In genomic region chr2:65916177-65916576, GRCh38 we compare ENCODE assay signal across 25 cellular contexts.
"Had no signal": no experiment of that assay in that cellular context is flagged by ENCODE, and none has a peak within 500 bp of the region (broad histone marks: within the 10 kb centered on the region; RNA-seq: fewer than 3 reads in every experiment).

No MANE protein-coding gene starts in this region.

- ATAC-seq: effector memory CD8-positive, alpha-beta T cell; esophagus mucosa; gastrocnemius medialis; heart right ventricle; left cardiac atrium; left lung; left ventricle myocardium superior; lower lobe of right lung; mucosa of descending colon had no signal

- H3K36me3 ChIP-seq: colonic mucosa, esophagus squamous epithelium, gastrocnemius medialis, heart right ventricle, left lung, lower lobe of right lung had no signal

- DNase-seq: colonic mucosa; cortex of kidney; effector CD8-positive, alpha-beta T cell; effector memory CD8-positive, alpha-beta T cell; endodermal cell; erythroblast; esophagus squamous epithelium; foreskin fibroblast; foreskin melanocyte; gastrocnemius medialis; glutamatergic neuron; head of caudate nucleus; heart right ventricle; hippocampal formation; left cardiac atrium; left lung; left ventricle myocardium superior; lower lobe of right lung; mesenchymal stem cell; mucosa of descending colon had no signal

- H3K27me3 ChIP-seq: colonic mucosa, esophagus squamous epithelium, gastrocnemius medialis, heart right ventricle, left lung had no signal

- H3K9me3 ChIP-seq: colonic mucosa, esophagus squamous epithelium, gastrocnemius medialis, heart right ventricle, left lung, lower lobe of right lung, mucosa of descending colon had no signal

- FAIRE-seq: endometrium, islet of Langerhans, keratinocyte had no signal

- H3K4me3 ChIP-seq: colonic mucosa, esophagus squamous epithelium, gastrocnemius medialis, heart right ventricle, left lung, lower lobe of right lung, mucosa of descending colon had no signal

- H3K4me1 ChIP-seq: colonic mucosa, gastrocnemius medialis, heart right ventricle, left lung, lower lobe of right lung had no signal

- H3K27ac ChIP-seq: colonic mucosa, epithelial cell of prostate, gastrocnemius medialis, heart right ventricle, left lung, lower lobe of right lung had no signal
